In the genomic region with DNA sequence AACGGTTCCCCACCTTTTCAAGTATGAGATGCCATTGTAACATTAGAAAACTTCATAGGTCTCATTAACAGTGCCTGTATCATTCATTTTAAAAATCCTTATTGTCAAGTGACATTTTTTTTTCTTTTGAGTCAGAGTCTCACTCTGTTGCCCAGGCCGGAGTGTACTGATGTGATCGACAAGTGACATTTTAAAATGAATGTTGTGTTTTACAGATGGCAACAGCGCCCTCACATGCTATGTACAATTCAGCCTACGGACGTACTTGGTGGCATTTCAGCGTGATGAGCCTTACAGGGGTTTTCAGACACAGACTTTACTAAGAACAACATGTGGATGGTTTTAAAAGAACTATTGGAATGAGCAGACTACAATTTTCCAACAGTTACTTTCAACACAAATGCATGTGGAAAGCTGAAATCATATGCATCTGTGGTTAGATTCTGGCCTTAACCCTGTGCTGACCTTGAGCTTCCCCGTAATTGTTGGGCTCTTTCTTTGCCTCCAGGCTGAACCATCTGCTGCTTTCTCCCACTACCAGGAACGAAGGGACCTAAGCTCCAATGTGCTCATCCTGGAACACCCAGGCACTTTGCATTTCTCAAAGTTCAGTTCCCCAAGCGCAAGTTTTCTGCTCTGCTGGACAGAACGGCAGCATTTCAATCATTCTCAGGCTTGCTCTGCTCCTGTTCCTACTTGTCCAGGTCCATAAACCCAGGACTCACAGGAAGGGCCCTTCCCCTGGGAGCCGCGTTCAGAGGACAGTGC, we compare ENCODE assay signal across 8 cellular contexts.
DNase-seq lines count a peak whose midpoint lies in the region; ATAC-seq and TF ChIP-seq lines count a peak whose summit lies in the region.

No MANE protein-coding gene starts in this region.

- no peaks in the 10 kb centered on the region for H3K4me1 ChIP-seq in lower lobe of right lung

- peak; percentile 54 for TF ChIP-seq CTCF in GM10266 (IDR thresholded peaks at IDR 0.05; ENCODE audit: control insufficient read depth, insufficient read depth, low read depth, missing control alignments)
- TF ChIP-seq CTCF in lower lobe of right lung (IDR thresholded peaks at IDR 0.05) = peak; percentile 41

- H3K4me3 ChIP-seq in lower lobe of right lung = no peak overlapping the region

- peaks cover 3% of the 10 kb centered on the region for H3K27me3 ChIP-seq in lower lobe of right lung (ENCODE audit: low read depth)

- H3K27ac ChIP-seq in lower lobe of right lung = no peak overlapping the region

- no peaks in the 10 kb centered on the region for H3K9me3 ChIP-seq in lower lobe of right lung

- H3K36me3 ChIP-seq in lower lobe of right lung = no peaks in the 10 kb centered on the region

- DNase-seq in 8988T (peak; percentile 34), GM10266 (ENCODE audit: extremely low spot score) (peak; percentile 41), NCI-H446 (lab: John Stamatoyannopoulos, UW) (peak; percentile 57 to 77), brain pericyte (ENCODE audit: low read depth, low spot score) (peak; percentile 33), lower lobe of right lung (no peak), cerebellum (ENCODE audit: low spot score) (no peak)

- ATAC-seq in lower lobe of right lung (peak; percentile 70 to 87), HG02798 (IDR thresholded peaks at IDR 0.05; ENCODE audit: poor library complexity, unreplicated experiment) (no peak), GM21737 (IDR thresholded peaks at IDR 0.05; ENCODE audit: unreplicated experiment) (no peak)

- intact Hi-C loops in lower lobe of right lung (cut with DNase I) = loop anchor here (5.0 kb wide), 1 partner anchor 285 kb away; no protein-coding TSS in a partner anchor

Comparison
In these comparisons a context has a peak if more than half of its experiments do, and no peak if none do; other contexts are left out.
1. DNase-seq: peak in 8988T (single experiment), GM10266 (single experiment), NCI-H446 (2 of 2) and brain pericyte (single experiment); none in lower lobe of right lung (single experiment) and cerebellum (single experiment).
2. ATAC-seq: peak in lower lobe of right lung (2 of 2); none in HG02798 (single experiment) and GM21737 (single experiment).